ENCODE assay signal across 14 cellular contexts in genomic region chr11:103877221-103877620, GRCh38.
DNase-seq lines count a peak whose midpoint lies in the region; ATAC-seq and TF ChIP-seq lines count a peak whose summit lies in the region.
"Had no signal": no experiment of that assay in that cellular context is flagged by ENCODE, and none has a peak within 500 bp of the region (broad histone marks: within the 10 kb centered on the region; RNA-seq: fewer than 3 reads in every experiment).

No MANE protein-coding gene starts in this region.

- H3K27ac ChIP-seq in mammary epithelial cell (ENCODE audit: insufficient read depth, low read depth, low read length) (no peak overlapping the region), left lung (no peak overlapping the region), tibial nerve (no peak overlapping the region)
- H3K27ac ChIP-seq: heart right ventricle had no signal

- TF ChIP-seq CTCF in GM10248 (IDR thresholded peaks at IDR 0.05; ENCODE audit: control extremely low read depth, extremely low read depth, low read depth, missing control alignments) (peak; percentile 31), LNCaP clone FGC (IDR thresholded peaks at IDR 0.05; ENCODE audit: control insufficient read depth, extremely low read depth, insufficient read depth) (0 out of 2 replicates have a peak, but pooled peaks have one; percentile 22), mammary epithelial cell (conservative IDR thresholded peaks at IDR 0.05 in 1 of 2, IDR thresholded peaks at IDR 0.05 in 1 of 2; ENCODE audit: extremely low read depth in 1 of 2, insufficient read depth in 1 of 2, low read depth in 1 of 2, low read length in 2 of 2) (peak in 1 of 2 donors; percentile 23), left lung (IDR thresholded peaks at IDR 0.05) (no peak), tibial nerve (IDR thresholded peaks at IDR 0.05) (no peak)

- H3K4me3 ChIP-seq in LNCaP clone FGC (ENCODE audit: low read depth, low read length) (no peak overlapping the region), mammary epithelial cell (replicated peaks in 1 of 3; ENCODE audit: insufficient read depth in 1 of 3, low read depth in 2 of 3, low read length in 3 of 3) (no peak overlapping the region), left lung (no peak overlapping the region), tibial nerve (no peak overlapping the region)
- H3K4me3 ChIP-seq: heart right ventricle had no signal

- POLR2A ChIA-PET in GM10248 (lab: Yijun Ruan, JAX): no interaction called here

- TF ChIP-seq EP300 in tibial nerve (IDR thresholded peaks at IDR 0.05): no peak

- DNase-seq in GM10248 (ENCODE audit: extremely low spot score) (no peak), LNCaP clone FGC (ENCODE audit: low read depth) (no peak), mammary epithelial cell (peak; percentile 5), left lung (no peak), tibial nerve (ENCODE audit: low spot score in 2 of 2) (no peak), NCI-H2081 treated with DMSO at 0.1 percent for 48 hours (lab: John Stamatoyannopoulos, UW) (no peak), NCI-H69 (lab: John Stamatoyannopoulos, UW) (no peak)
- DNase-seq: amniotic stem cell, H7, heart right ventricle, left ventricle myocardium superior, NCI-H524 treated with DMSO at 0.1 percent for 48 hours, SHP77 treated with DMSO at 0.1 percent for 48 hours had no signal

- H3K27me3 ChIP-seq in mammary epithelial cell (ENCODE audit: insufficient read depth, low read length) (no peaks in the 10 kb centered on the region), left lung (no peaks in the 10 kb centered on the region), tibial nerve (no peaks in the 10 kb centered on the region)
- H3K27me3 ChIP-seq: heart right ventricle had no signal

- intact Hi-C loops in mammary epithelial cell (cut with micrococcal nuclease) (no loop called here), left lung (cut with DNase I) (no loop called here)

- peak; percentile 41 for ATAC-seq in left lung
- ATAC-seq in GM21526 (IDR thresholded peaks at IDR 0.05; ENCODE audit: low FRiP score, unreplicated experiment): no peak
- ATAC-seq: heart right ventricle, left ventricle myocardium superior had no signal

- no peaks in the 10 kb centered on the region for H3K79me2 ChIP-seq in mammary epithelial cell (ENCODE audit: insufficient read depth, low read length)

- H4K20me1 ChIP-seq in mammary epithelial cell (ENCODE audit: insufficient read depth, low read length): no peaks in the 10 kb centered on the region

- H3K9ac ChIP-seq in mammary epithelial cell (ENCODE audit: insufficient read depth, low read length): no peak overlapping the region

- no peak for TF ChIP-seq POLR2A in tibial nerve (IDR thresholded peaks at IDR 0.05)

- H3K9me3 ChIP-seq in mammary epithelial cell (replicated peaks; ENCODE audit: insufficient read depth, low read length) (no peaks in the 10 kb centered on the region), left lung (no peaks in the 10 kb centered on the region), tibial nerve (no peaks in the 10 kb centered on the region)
- H3K9me3 ChIP-seq: heart right ventricle had no signal

- H3K36me3 ChIP-seq in mammary epithelial cell (ENCODE audit: insufficient read depth, low read length) (no peaks in the 10 kb centered on the region), left lung (no peaks in the 10 kb centered on the region), tibial nerve (no peaks in the 10 kb centered on the region)
- H3K36me3 ChIP-seq: heart right ventricle had no signal

- H3K4me1 ChIP-seq in mammary epithelial cell (ENCODE audit: insufficient read depth, low read length) (no peaks in the 10 kb centered on the region), left lung (no peaks in the 10 kb centered on the region), tibial nerve (peaks cover 0 to 6% (median 0%) of the 10 kb centered on the region in 4 donors)

- dilution Hi-C loops in mammary epithelial cell (cut with HindIII; ENCODE audit: low sequenced_read_pairs): no loop called here

- no peak overlapping the region for H2AFZ ChIP-seq in mammary epithelial cell (ENCODE audit: low read depth, low read length)

- no TSS peak for BruUV-seq in mammary epithelial cell (replicated peaks; lab: Mats Ljungman, UMichigan)

- CTCF ChIA-PET in GM10248 (lab: Yijun Ruan, JAX) (interaction anchor here (0.8 to 1.0 kb wide), 4 partner anchors 16 to 215 kb away, joined by 3 to 4 read pairs (median 3); no protein-coding TSS in a partner anchor), mammary epithelial cell (lab: Charles Lee; ENCODE audit: low non-redundant PET) (no interaction called here)

- in situ Hi-C loops in mammary epithelial cell (cut with MboI; ENCODE audit: low sequenced_read_pairs in 2 of 2): loop anchor here in 1 of 2 donors (25.0 kb wide), 1 partner anchor 190 kb away; no protein-coding TSS in a partner anchor

- H3K4me2 ChIP-seq in mammary epithelial cell (ENCODE audit: insufficient read depth, low read depth, low read length): no peak overlapping the region

Comparison
In these comparisons a context has a peak if more than half of its experiments do, and no peak if none do; other contexts are left out.
1. CTCF ChIP-seq: peak in GM10248 (single experiment) and LNCaP clone FGC (single experiment); none in left lung (0 of 2) and tibial nerve (0 of 5).